14 cellular contexts compared by ENCODE assay signal in the genomic region with DNA sequence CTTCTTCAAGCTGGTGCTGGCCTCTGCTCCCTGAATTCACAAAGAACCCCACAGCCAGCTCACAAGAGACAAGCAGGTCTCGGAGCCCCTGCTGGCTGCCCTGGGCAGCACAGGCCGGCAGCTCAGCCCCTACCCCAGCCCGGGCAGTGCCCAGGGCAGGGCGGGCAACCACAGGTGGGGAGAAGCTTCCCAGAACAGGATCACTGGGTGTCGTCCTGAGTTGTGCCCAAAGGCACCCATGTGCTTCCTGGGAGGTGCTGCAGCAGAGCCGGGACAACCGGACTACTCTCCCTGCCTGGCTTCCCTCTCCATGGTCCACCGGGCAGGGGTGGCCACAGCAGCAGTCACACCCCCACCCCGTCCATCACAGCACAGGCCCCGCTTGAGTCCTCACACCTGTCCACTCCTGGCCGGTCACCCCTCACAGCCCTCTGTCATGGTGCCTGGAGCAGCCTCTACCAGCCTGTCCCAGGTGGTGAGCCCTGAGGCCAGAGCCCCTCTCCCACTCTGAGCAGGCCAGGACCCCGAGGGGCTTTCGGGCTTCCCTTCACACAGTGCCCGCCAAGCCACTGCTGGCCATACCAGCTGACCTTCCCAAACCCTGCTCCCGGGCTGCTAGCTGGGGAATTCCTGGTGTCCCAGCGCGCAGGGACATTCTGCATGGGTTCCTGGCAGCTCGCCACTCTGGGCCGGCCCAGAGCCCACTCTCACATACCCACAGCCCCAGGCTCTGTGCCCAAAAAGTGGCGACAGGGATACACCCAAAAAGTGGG. TPM values are rescaled to one million over a fixed set of nuclear protein-coding genes. Genes with fewer than 3 reads are reported as not detected.
DNase-seq lines count a peak whose midpoint lies in the region; ATAC-seq and TF ChIP-seq lines count a peak whose summit lies in the region.
"Had no signal": no experiment of that assay in that cellular context is flagged by ENCODE, and none has a peak within 500 bp of the region (broad histone marks: within the 10 kb centered on the region; RNA-seq: fewer than 3 reads in every experiment).

No MANE protein-coding gene starts in this region.

- H3K27me3 ChIP-seq in A673 (replicated peaks; ENCODE audit: insufficient read depth, low read depth, low read length, poor library complexity) (peaks cover 51% of the 10 kb centered on the region), kidney epithelial cell (ENCODE audit: control insufficient read depth, insufficient read depth, low read length) (peaks cover 66% of the 10 kb centered on the region)

- no TSS peak for BruUV-seq in A673 (replicated peaks; lab: Mats Ljungman, UMichigan)

- H3K4me3 ChIP-seq in A673 (ENCODE audit: low read depth, low read length, poor library complexity, severe bottlenecking) (no peak overlapping the region), GM12875 (ENCODE audit: low read depth, low read length) (no peak overlapping the region), kidney epithelial cell (ENCODE audit: low read depth, low read length) (no peak overlapping the region)
- H3K4me3 ChIP-seq: HAP-1, SJSA1, thoracic aorta had no signal

- H3K27ac ChIP-seq in A673 (ENCODE audit: low read depth, low read length, poor library complexity, severe bottlenecking) (no peak overlapping the region), angular gyrus (ENCODE audit: low read depth, low read length) (peak overlapping the region; percentile 45)
- H3K27ac ChIP-seq: SJSA1, thoracic aorta had no signal

- no peak for ATAC-seq in stimulated activated naive CD8-positive, alpha-beta T cell treated with anti-CD3 and anti-CD28 coated beads, Interleukin-15, Interleukin-2, amounts not matched to agents 100 U/mL and 50 U/mL, for 24 hours
- ATAC-seq in HG03196 (IDR thresholded peaks at IDR 0.05; ENCODE audit: unreplicated experiment) = no peak
- ATAC-seq: natural killer cell had no signal

- DNase-seq in A673 (ENCODE audit: low spot score) (no peak), kidney epithelial cell (ENCODE audit: low read depth) (no peak), midbrain (lab: John Stamatoyannopoulos, UW) (no peak), DMS79 (lab: John Stamatoyannopoulos, UW) (no peak)
- DNase-seq in stimulated activated naive CD8-positive, alpha-beta T cell treated with anti-CD3 and anti-CD28 coated beads, Interleukin-15, Interleukin-2, amounts not matched to agents 100 U/mL and 50 U/mL, for 24 hours = no peak
- DNase-seq: natural killer cell; NCI-H2171; stimulated activated CD4-positive, alpha-beta T cell treated with anti-CD3 and anti-CD28 coated beads, Interleukin-2, amount 100 ng/mL, for 48 hours had no signal

- no peaks in the 10 kb centered on the region for H3K9me3 ChIP-seq in A673 (ENCODE audit: low read depth, low read length, poor library complexity, severe bottlenecking)
- H3K9me3 ChIP-seq: HAP-1, SJSA1, thoracic aorta had no signal

- TF ChIP-seq CTCF in A673 (conservative IDR thresholded peaks at IDR 0.05; ENCODE audit: low read depth, low read length) (peak; percentile 29; the same call in 1 of the 2 replicates), GM12875 (IDR thresholded peaks at IDR 0.05; ENCODE audit: borderline replicate concordance, insufficient read depth, low read depth, low read length) (0 out of 2 replicates have a peak, but pooled peaks have one; percentile 5), kidney epithelial cell (IDR thresholded peaks at IDR 0.05; ENCODE audit: insufficient read depth, low read length, poor library complexity, severe bottlenecking) (peak; percentile 42)

- no peaks in the 10 kb centered on the region for H3K4me1 ChIP-seq in A673 (ENCODE audit: insufficient read depth, low read length, poor library complexity, severe bottlenecking)
- H3K4me1 ChIP-seq: HAP-1, SJSA1 had no signal

- CTCF ChIA-PET in A673 (lab: Charles Lee) = no interaction called here

- H3K36me3 ChIP-seq in A673 (ENCODE audit: insufficient read depth, low read length, poor library complexity, severe bottlenecking) = no peaks in the 10 kb centered on the region
- no peaks in the 10 kb centered on the region for H3K36me3 ChIP-seq in kidney epithelial cell (ENCODE audit: control insufficient read depth, insufficient read depth, low read length)
- H3K36me3 ChIP-seq: HAP-1, SJSA1, thoracic aorta had no signal

- intact Hi-C loops in A673 (cut with micrococcal nuclease; ENCODE audit: unreplicated experiment) = no loop called here

- POLR2A ChIA-PET in A673 (lab: Charles Lee; ENCODE audit: low non-redundant PET) = no interaction called here

RNA-seq across cellular contexts. Expression of gene RASGEF1A, which starts 3.1 kb away (rescaled TPM):
- 0.35 TPM in 1 of 2 replicates, not detected in the other for total RNA-seq in A673 (2021)
- total RNA-seq in kidney epithelial cell = 2.1 and 3.6 TPM in 2 replicates
- total RNA-seq: SJSA1, thoracic aorta had no signal
